Comparison of ENCODE assay signal across 1 cellular context in the genomic region with DNA sequence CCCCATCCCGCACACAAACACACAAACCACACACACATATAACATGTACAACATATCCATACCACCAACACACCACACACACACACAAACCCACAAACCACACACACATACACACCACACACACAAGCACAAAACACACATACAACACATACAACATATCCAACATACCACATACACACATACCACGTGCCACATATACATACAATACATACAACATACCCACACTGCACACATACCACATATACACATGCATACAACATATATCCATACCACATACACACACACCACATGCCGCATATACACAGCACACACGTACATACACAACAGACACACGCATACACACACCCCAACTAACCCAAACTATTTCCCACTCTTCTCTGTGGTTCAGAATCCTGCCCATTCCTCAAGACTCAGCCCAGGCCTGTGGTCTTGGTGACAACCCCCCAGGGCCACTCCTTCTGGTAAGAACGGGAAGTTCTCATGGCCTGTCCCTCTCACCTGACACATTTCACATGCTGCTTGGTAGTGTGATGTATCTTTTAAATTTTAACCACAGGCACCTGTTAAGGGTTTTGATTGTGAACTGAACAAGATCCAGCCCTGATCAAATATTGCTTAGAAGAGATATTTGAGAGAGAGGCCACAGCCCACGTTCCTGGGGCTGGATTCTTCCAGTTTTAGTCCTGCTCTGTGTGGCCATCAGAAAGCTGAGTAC.
TF ChIP-seq lines count a peak whose summit lies in the region.

No MANE protein-coding gene starts in this region.

TF ChIP-seq in IMR-90, 13 proteins besides CTCF, POLR2A, EP300 and RAD21:
- TF ChIP-seq, protein P1, sequence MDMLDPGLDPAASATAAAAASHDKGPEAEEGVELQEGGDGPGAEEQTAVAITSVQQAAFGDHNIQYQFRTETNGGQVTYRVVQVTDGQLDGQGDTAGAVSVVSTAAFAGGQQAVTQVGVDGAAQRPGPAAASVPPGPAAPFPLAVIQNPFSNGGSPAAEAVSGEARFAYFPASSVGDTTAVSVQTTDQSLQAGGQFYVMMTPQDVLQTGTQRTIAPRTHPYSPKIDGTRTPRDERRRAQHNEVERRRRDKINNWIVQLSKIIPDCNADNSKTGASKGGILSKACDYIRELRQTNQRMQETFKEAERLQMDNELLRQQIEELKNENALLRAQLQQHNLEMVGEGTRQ (IDR thresholded peaks at IDR 0.05; ENCODE audit: low read depth, low read length) = no peak
- no peak for TF ChIP-seq SMC3 (IDR thresholded peaks at IDR 0.05; ENCODE audit: low read depth, low read length)
- no peak for TF ChIP-seq RFX5 (IDR thresholded peaks at IDR 0.05; ENCODE audit: low read depth, low read length)
- TF ChIP-seq MAFK (IDR thresholded peaks at IDR 0.05; ENCODE audit: low read depth, low read length) = no peak
TF ChIP-seq in IMR-90: peak in this region for 0.
